In the genomic region with DNA sequence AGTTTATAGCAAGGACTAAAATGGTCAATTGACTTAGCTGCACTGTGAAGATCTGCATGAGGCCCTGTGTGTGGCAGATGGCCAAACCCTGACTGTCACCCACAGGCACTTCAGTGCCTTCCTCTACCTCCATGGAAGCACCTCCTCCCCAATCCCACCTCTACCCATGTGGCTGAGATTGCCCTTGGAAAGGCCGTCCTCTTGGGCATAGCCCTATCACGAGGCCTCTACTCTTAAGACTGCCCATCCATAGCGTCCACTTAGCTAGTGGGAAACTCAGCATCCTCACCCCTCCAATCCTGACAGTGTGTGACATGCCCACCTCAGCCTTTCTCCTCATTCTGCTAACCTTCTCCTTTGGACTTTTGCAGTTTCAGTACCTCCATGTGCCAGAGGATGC, we compare ENCODE assay signal across 21 cellular contexts.
DNase-seq lines count a peak whose midpoint lies in the region; TF ChIP-seq lines count a peak whose summit lies in the region.
"Had no signal": no experiment of that assay in that cellular context is flagged by ENCODE, and none has a peak within 500 bp of the region (broad histone marks: within the 10 kb centered on the region; RNA-seq: fewer than 3 reads in every experiment).

No MANE protein-coding gene starts in this region.

- H3K27ac Mint-ChIP-seq in H9 (no peak overlapping the region), osteocyte (ENCODE audit: unreplicated experiment) (no peak overlapping the region)
- H3K27ac Mint-ChIP-seq: B cell; CD4-positive, CD25-positive, alpha-beta regulatory T cell; CD8-positive, alpha-beta memory T cell had no signal

- H3K36me3 Mint-ChIP-seq in H9 (ENCODE audit: insufficient read depth in 1 of 3, low read depth in 3 of 3) (peaks cover 4 to 5% (median 5%) of the 10 kb centered on the region in 3 experiments; a peak in 6 of 7 replicates), osteocyte (ENCODE audit: unreplicated experiment) (peaks cover 3% of the 10 kb centered on the region)
- H3K36me3 Mint-ChIP-seq: CD4-positive, CD25-positive, alpha-beta regulatory T cell; CD8-positive, alpha-beta memory T cell had no signal

- no peak overlapping the region for H3K4me3 ChIP-seq in mesenchymal stem cell (ENCODE audit: insufficient read depth in 1 of 2, low read depth in 1 of 2, low read length in 2 of 2)
- H3K4me3 ChIP-seq: BLaER1, GM12878, GM23248 had no signal

- no peaks in the 10 kb centered on the region for H3K9me3 ChIP-seq in H9 (ENCODE audit: control insufficient read depth, low read depth, low read length)
- H3K9me3 ChIP-seq in mesenchymal stem cell (ENCODE audit: control insufficient read depth, low read length), result no peaks in the 10 kb centered on the region

- H2BK20ac ChIP-seq in H9 (ENCODE audit: low read depth, low read length, poor library complexity, severe bottlenecking), result no peak overlapping the region

- H4K91ac ChIP-seq in H9 (ENCODE audit: insufficient read length, low read depth, low read length) (no peak overlapping the region), mesenchymal stem cell (ENCODE audit: low read length) (no peak overlapping the region)

- H3T11ph ChIP-seq in H9 (ENCODE audit: low read length), result no peak overlapping the region

- H3K18ac ChIP-seq in H9 (ENCODE audit: insufficient read length, low read depth, low read length), result no peak overlapping the region
- no peak overlapping the region for H3K18ac ChIP-seq in mesenchymal stem cell (ENCODE audit: low read depth in 1 of 2, low read length in 2 of 2)

- H3K79me1 ChIP-seq in H9 (ENCODE audit: insufficient read depth, low read depth, low read length, poor library complexity, severe bottlenecking) (no peaks in the 10 kb centered on the region), mesenchymal stem cell (replicated peaks; ENCODE audit: low read length, poor library complexity, severe bottlenecking) (no peaks in the 10 kb centered on the region)

- H3K4me1 Mint-ChIP-seq in H9 (peaks cover 6 to 11% of the 10 kb centered on the region in 2 experiments), osteocyte (ENCODE audit: unreplicated experiment) (peaks cover 15% of the 10 kb centered on the region)
- H3K4me1 Mint-ChIP-seq: B cell; CD4-positive, CD25-positive, alpha-beta regulatory T cell; CD8-positive, alpha-beta memory T cell had no signal

- H3K9me3 Mint-ChIP-seq in H9, result peaks cover 3 to 9% of the 10 kb centered on the region in 2 experiments; a peak in 3 of 5 replicates
- H3K9me3 Mint-ChIP-seq in osteocyte (ENCODE audit: unreplicated experiment), result peaks cover 10% of the 10 kb centered on the region

- TF ChIP-seq CTCF in H9 (conservative IDR thresholded peaks at IDR 0.05) (no peak), osteocyte (IDR thresholded peaks at IDR 0.05) (no peak)

- H2BK15ac ChIP-seq in H9 (ENCODE audit: low read depth, low read length) (no peak overlapping the region), mesenchymal stem cell (ENCODE audit: low read depth, poor library complexity, severe bottlenecking) (peak overlapping the region; percentile 15)

- DNase-seq in activated CD8-positive, alpha-beta memory T cell treated with anti-CD3 and anti-CD28 coated beads for 24 hours, result peak; percentile 4
- no peak for DNase-seq in activated CD8-positive, alpha-beta memory T cell treated with anti-CD3 and anti-CD28 coated beads, Interleukin-2, amount 50 U/mL, for 4 hours
- peak; percentile 3 for DNase-seq in H9
- no peak for DNase-seq in mesenchymal stem cell
- DNase-seq in osteocyte (ENCODE audit: extremely low spot score, unreplicated experiment), result peak; percentile 60
- DNase-seq in kidney glomerular epithelial cell (lab: John Stamatoyannopoulos, UW), result no peak
- no peak for DNase-seq in T-helper 2 cell
- DNase-seq in NCI-H226, result no peak
- DNase-seq: CD4-positive, CD25-positive, alpha-beta regulatory T cell; CD8-positive, alpha-beta memory T cell; DMS 273 treated with DMSO at 0.1 percent for 48 hours; DMS79; EL; GDM1; GM23248; H7 had no signal

- no peak overlapping the region for H3K4ac ChIP-seq in H9 (ENCODE audit: low read depth, low read length)
- H3K4ac ChIP-seq in mesenchymal stem cell (ENCODE audit: low read depth in 1 of 2, low read length in 2 of 2), result no peak overlapping the region

- H3K23ac ChIP-seq in H9 (ENCODE audit: insufficient read length, low read depth, low read length), result no peak overlapping the region
- H3K23ac ChIP-seq in mesenchymal stem cell (ENCODE audit: low read length in 2 of 2), result no peak overlapping the region

- H3K27me3 ChIP-seq in H9 (ENCODE audit: insufficient read depth, low read length) (no peaks in the 10 kb centered on the region), mesenchymal stem cell (ENCODE audit: control insufficient read depth in 1 of 2, insufficient read depth in 1 of 2, low read length in 2 of 2) (peaks cover 0 to 4% of the 10 kb centered on the region in 2 experiments)
- H3K27me3 ChIP-seq: BLaER1 had no signal

- H3K79me2 ChIP-seq in H9 (ENCODE audit: insufficient read depth, low read length), result no peaks in the 10 kb centered on the region

- no peak overlapping the region for H3K14ac ChIP-seq in H9 (ENCODE audit: insufficient read depth, low read length)
- H3K14ac ChIP-seq in mesenchymal stem cell (ENCODE audit: low read length in 2 of 2), result no peak overlapping the region

- no peak overlapping the region for H4K5ac ChIP-seq in H9 (ENCODE audit: insufficient read length, low read depth, low read length)

- H4K8ac ChIP-seq in H9 (replicated peaks; ENCODE audit: insufficient read length, low read depth, low read length) (no peak overlapping the region), mesenchymal stem cell (ENCODE audit: low read length) (no peak overlapping the region)

- H2BK12ac ChIP-seq in H9 (ENCODE audit: insufficient read length, low read depth, low read length) (no peak overlapping the region), mesenchymal stem cell (ENCODE audit: low read length in 2 of 2) (no peak overlapping the region)

- no peak overlapping the region for H2BK5ac ChIP-seq in H9 (ENCODE audit: insufficient read length, low read length)
- H2BK5ac ChIP-seq in mesenchymal stem cell (ENCODE audit: low read depth, low read length, poor library complexity, severe bottlenecking), result no peak overlapping the region

- WGBS in H9 (ENCODE audit: extremely low coverage, insufficient read length, low lambda C conversion rate), result no CpG with 5 or more reads among the region's 3 CpGs
- WGBS in mesenchymal stem cell, result 95% methylated on average over 3 of the region's 3 CpGs

- H3K23me2 ChIP-seq in H9 (ENCODE audit: insufficient read length, low read depth, low read length, poor library complexity, severe bottlenecking), result no peaks in the 10 kb centered on the region

- H3K4me2 ChIP-seq in H9 (ENCODE audit: insufficient read depth, insufficient read length, low read length), result no peak overlapping the region
- H3K4me2 ChIP-seq in mesenchymal stem cell (ENCODE audit: low read length, poor library complexity, severe bottlenecking), result no peak overlapping the region
- H3K4me2 ChIP-seq: BLaER1 had no signal

- H3K4me1 ChIP-seq in H9 (ENCODE audit: insufficient read depth, low read length), result no peaks in the 10 kb centered on the region; the same call in 1 of the 2 replicates
- no peaks in the 10 kb centered on the region for H3K4me1 ChIP-seq in mesenchymal stem cell (ENCODE audit: control insufficient read depth, insufficient read depth, low read depth, low read length)

- no peaks in the 10 kb centered on the region for H4K20me1 ChIP-seq in H9 (ENCODE audit: control insufficient read depth, insufficient read depth, insufficient read length)
- H4K20me1 ChIP-seq: BLaER1 had no signal

- no peak overlapping the region for H2BK120ac ChIP-seq in H9 (ENCODE audit: low read depth, low read length, poor library complexity, severe bottlenecking)
- no peak overlapping the region for H2BK120ac ChIP-seq in mesenchymal stem cell (ENCODE audit: low read depth, low read length)

- no peak overlapping the region for H3K27ac ChIP-seq in H9 (ENCODE audit: insufficient read length, low read depth, low read length)
- H3K27ac ChIP-seq in mesenchymal stem cell (ENCODE audit: low read length, poor library complexity, severe bottlenecking), result no peak overlapping the region
- H3K27ac ChIP-seq: 22Rv1, BLaER1, C4-2B, GM23248 had no signal

- H3K9ac ChIP-seq in H9 (ENCODE audit: extremely low read depth, insufficient read length, low read length) (no peak overlapping the region), mesenchymal stem cell (ENCODE audit: low read length) (no peak overlapping the region)
- H3K9ac ChIP-seq: BLaER1, GM23248 had no signal

- H3K4me3 Mint-ChIP-seq in H9, result no peak overlapping the region
- H3K4me3 Mint-ChIP-seq in osteocyte (ENCODE audit: unreplicated experiment), result no peak overlapping the region
- H3K4me3 Mint-ChIP-seq: B cell; CD4-positive, CD25-positive, alpha-beta regulatory T cell; CD8-positive, alpha-beta memory T cell had no signal

- H3K36me3 ChIP-seq in mesenchymal stem cell (ENCODE audit: control insufficient read depth in 1 of 2, insufficient read depth in 2 of 2, low read depth in 1 of 2, low read length in 2 of 2), result no peaks in the 10 kb centered on the region
- H3K36me3 ChIP-seq: BLaER1 had no signal

- H2AK5ac ChIP-seq in H9 (ENCODE audit: insufficient read length, low read length) (no peak overlapping the region), mesenchymal stem cell (ENCODE audit: low read length, severe bottlenecking) (no peak overlapping the region)

- H2AFZ ChIP-seq in H9 (ENCODE audit: low read length) (no peak overlapping the region), mesenchymal stem cell (ENCODE audit: low read depth, low read length) (no peak overlapping the region)
- H2AFZ ChIP-seq: GM23248 had no signal

- no peak overlapping the region for H3K56ac ChIP-seq in H9 (ENCODE audit: insufficient read length, low read depth, low read length)

- H3K27me3 Mint-ChIP-seq in H9 (ENCODE audit: low read depth) (no peaks in the 10 kb centered on the region), osteocyte (ENCODE audit: unreplicated experiment) (no peaks in the 10 kb centered on the region)
- H3K27me3 Mint-ChIP-seq: B cell; CD4-positive, CD25-positive, alpha-beta regulatory T cell had no signal

Comparison
In these comparisons a context has a peak if more than half of its experiments do, and no peak if none do; other contexts are left out.
1. DNase-seq: peak in activated CD8-positive, alpha-beta memory T cell treated with anti-CD3 and anti-CD28 coated beads for 24 hours (single experiment), H9 (single experiment) and osteocyte (single experiment); none in activated CD8-positive, alpha-beta memory T cell treated with anti-CD3 and anti-CD28 coated beads, Interleukin-2, amount 50 U/mL, for 4 hours (single experiment), mesenchymal stem cell (single experiment), kidney glomerular epithelial cell (single experiment), T-helper 2 cell (0 of 5) and NCI-H226 (single experiment).